11 cellular contexts compared by ENCODE assay signal in genomic region chr2:123162400-123163016, GRCh38.
"Had no signal": no experiment of that assay in that cellular context is flagged by ENCODE, and none has a peak within 500 bp of the region (broad histone marks: within the 10 kb centered on the region; RNA-seq: fewer than 3 reads in every experiment).

No MANE protein-coding gene starts in this region.

- DNase-seq: GM23248, GOT3, H7, H9, HCEC 1CT, HFFc6 had no signal

- H3K9me3 ChIP-seq: HAP-1 had no signal

- H3K36me3 ChIP-seq: HAP-1 had no signal

- FAIRE-seq: H1, H54 had no signal

- H3K4me1 ChIP-seq: HAP-1 had no signal

- H3K4me3 Mint-ChIP-seq: GM23338, H9, HFFc6 had no signal

- ATAC-seq: GM23338, HCT116 had no signal

- H3K4me3 ChIP-seq: GM23248, GM23338, HAP-1 had no signal

- H3K4me2 ChIP-seq: GM23338 had no signal

- H3K27ac ChIP-seq: GM23248 had no signal

- H2AFZ ChIP-seq: GM23248, GM23338 had no signal

- H3K9ac ChIP-seq: GM23248 had no signal

- H3K27ac Mint-ChIP-seq: GM23338, H9, HFFc6 had no signal
